1 cellular context compared by ENCODE assay signal in genomic region chr16:46982335-46982734, GRCh38.
TF ChIP-seq lines count a peak whose summit lies in the region.

No MANE protein-coding gene starts in this region.

TF ChIP-seq in WTC11, 78 proteins besides CTCF, POLR2A, EP300 and RAD21 (continued from another document):
- TF ChIP-seq ZSCAN18 (CRISPR knock-in tag; IDR thresholded peaks at IDR 0.05) = no peak
- TF ChIP-seq NFE2L1 (CRISPR knock-in tag; IDR thresholded peaks at IDR 0.05) = no peak
- no peak for TF ChIP-seq ATF2 (CRISPR knock-in tag; IDR thresholded peaks at IDR 0.05; ENCODE audit: borderline replicate concordance, low read depth)
- TF ChIP-seq ZNF121 (CRISPR knock-in tag; IDR thresholded peaks at IDR 0.05) = no peak
- TF ChIP-seq ERG (CRISPR knock-in tag; IDR thresholded peaks at IDR 0.05) = no peak
- TF ChIP-seq MYBL2 (CRISPR knock-in tag; IDR thresholded peaks at IDR 0.05) = no peak
- no peak for TF ChIP-seq GABPB1 (CRISPR knock-in tag; IDR thresholded peaks at IDR 0.05)
- TF ChIP-seq ZNF512 (CRISPR knock-in tag; IDR thresholded peaks at IDR 0.05; ENCODE audit: borderline replicate concordance) = no peak
- TF ChIP-seq ATF6 (CRISPR knock-in tag; IDR thresholded peaks at IDR 0.05) = no peak
- TF ChIP-seq NR3C1 (CRISPR knock-in tag; conservative IDR thresholded peaks at IDR 0.05; ENCODE audit: low read depth) = no peak
- TF ChIP-seq FOXP1 (CRISPR knock-in tag; IDR thresholded peaks at IDR 0.05; ENCODE audit: borderline replicate concordance) = no peak
- no peak for TF ChIP-seq OVOL2 (CRISPR knock-in tag; IDR thresholded peaks at IDR 0.05; ENCODE audit: borderline replicate concordance)
- no peak for TF ChIP-seq KAT7 (CRISPR knock-in tag; IDR thresholded peaks at IDR 0.05; ENCODE audit: borderline replicate concordance)
